Comparison of ENCODE assay signal across 10 cellular contexts in the genomic region with DNA sequence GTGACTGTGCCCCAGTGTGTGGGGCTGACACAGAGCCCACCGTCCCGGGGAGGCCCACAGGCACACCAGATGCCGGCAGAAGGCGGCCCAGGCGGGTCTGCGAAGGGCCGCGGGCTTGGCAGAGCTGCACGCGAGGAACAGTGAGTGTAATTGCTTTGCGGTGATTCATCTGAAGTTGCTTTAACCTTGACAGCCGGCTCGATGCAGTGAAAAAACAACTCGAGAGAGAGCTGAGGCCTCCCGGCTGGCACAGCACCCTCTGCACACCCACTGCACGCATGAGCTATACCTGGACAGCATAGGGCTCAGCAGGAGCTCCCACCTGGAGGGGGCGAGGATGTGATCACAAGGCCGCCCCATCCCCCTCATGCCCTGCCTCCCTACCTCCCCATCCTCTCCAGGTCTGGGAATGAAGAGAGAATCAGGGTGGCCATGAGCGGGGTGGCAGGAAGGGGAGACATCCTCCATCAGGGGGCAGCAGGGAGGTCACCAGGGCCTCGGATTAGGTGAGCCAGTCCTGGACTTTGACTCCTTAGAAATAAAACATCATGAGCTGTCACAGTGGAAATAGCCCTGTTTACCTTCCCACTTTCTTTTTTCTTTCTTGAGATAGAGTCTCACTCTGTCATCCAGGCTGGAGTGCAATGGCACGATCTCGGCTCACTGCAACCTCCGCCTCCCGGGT.
DNase-seq lines count a peak whose midpoint lies in the region; ATAC-seq and TF ChIP-seq lines count a peak whose summit lies in the region.
"Had no signal": no experiment of that assay in that cellular context is flagged by ENCODE, and none has a peak within 500 bp of the region (broad histone marks: within the 10 kb centered on the region; RNA-seq: fewer than 3 reads in every experiment).

No MANE protein-coding gene starts in this region.

- H3K9me3 ChIP-seq in endodermal cell (ENCODE audit: control insufficient read depth, low read length): no peaks in the 10 kb centered on the region

- peaks cover 2% of the 10 kb centered on the region for H3K4me1 Mint-ChIP-seq in endodermal cell

- H3K9me3 Mint-ChIP-seq in endodermal cell: peaks cover 12% of the 10 kb centered on the region

- H3K27ac Mint-ChIP-seq in endodermal cell: no peak overlapping the region

- peaks cover 8% of the 10 kb centered on the region for H3K27me3 Mint-ChIP-seq in endodermal cell (ENCODE audit: insufficient read depth)

- no peak for ATAC-seq in HG02981 (IDR thresholded peaks at IDR 0.05; ENCODE audit: unreplicated experiment)
- ATAC-seq in HG03571 (IDR thresholded peaks at IDR 0.05; ENCODE audit: unreplicated experiment): no peak
- no peak for ATAC-seq in GM21515 (IDR thresholded peaks at IDR 0.05; ENCODE audit: unreplicated experiment)

- no peaks in the 10 kb centered on the region for H3K4me1 ChIP-seq in endodermal cell (ENCODE audit: control insufficient read depth, insufficient read depth, low read length)
- H3K4me1 ChIP-seq: tibial nerve had no signal

- no peaks in the 10 kb centered on the region for H3K36me3 Mint-ChIP-seq in endodermal cell (ENCODE audit: low read depth)

- peak; percentile 70 for DNase-seq in EL
- DNase-seq in NCI-H2171 (lab: John Stamatoyannopoulos, UW): peak; percentile 83
- DNase-seq in endodermal cell: peak; percentile 86
- peak; percentile 19 for DNase-seq in non-pigmented ciliary epithelial cell (ENCODE audit: low read depth)
- DNase-seq in NCI-H1092 treated with DMSO at 0.1 percent for 48 hours (lab: John Stamatoyannopoulos, UW): no peak

- 86 to 87% methylated on average over 20 to 22 of the region's 24 CpGs for WGBS in endodermal cell (ENCODE audit: insufficient coverage in 1 of 2, insufficient read length in 1 of 2), 2 experiments

- H3K27me3 ChIP-seq in endodermal cell (ENCODE audit: control insufficient read depth, insufficient read depth, low read length, poor library complexity, severe bottlenecking): no peaks in the 10 kb centered on the region

- H3K27ac ChIP-seq in endodermal cell (ENCODE audit: low read depth, low read length): no peak overlapping the region
- H3K27ac ChIP-seq: tibial nerve, VCaP had no signal

- no peaks in the 10 kb centered on the region for H3K36me3 ChIP-seq in endodermal cell (ENCODE audit: control insufficient read depth, insufficient read depth, low read length)
- H3K36me3 ChIP-seq: tibial nerve had no signal

- no peak overlapping the region for H3K4me3 Mint-ChIP-seq in endodermal cell

- H3K9ac ChIP-seq in endodermal cell (ENCODE audit: extremely low read depth, low read length, poor library complexity, severe bottlenecking): no peak overlapping the region

- H3K4me3 ChIP-seq in endodermal cell (ENCODE audit: low read length): no peak overlapping the region
- H3K4me3 ChIP-seq: tibial nerve had no signal

- TF ChIP-seq CTCF in endodermal cell (conservative IDR thresholded peaks at IDR 0.05): peak; percentile 81
